21 cellular contexts compared by ENCODE assay signal in the genomic region with DNA sequence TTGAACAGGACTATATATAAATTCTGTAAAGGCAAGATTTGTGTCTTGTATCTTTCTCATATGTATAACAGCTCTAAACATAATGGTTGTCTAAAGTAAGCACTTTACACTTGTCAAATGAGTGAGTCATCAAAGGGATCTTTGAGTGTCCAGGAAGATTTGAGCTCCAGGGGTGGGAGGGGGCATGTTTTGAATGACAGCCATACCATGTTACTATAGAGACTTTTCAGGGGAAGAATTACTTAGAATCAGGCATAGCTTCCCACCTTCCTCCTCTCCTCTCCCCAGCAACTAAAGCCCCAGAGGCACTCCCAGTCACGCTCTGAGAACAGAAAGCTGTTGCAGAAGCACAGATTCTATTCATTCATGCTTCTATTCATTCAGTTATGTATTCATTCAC.
"Had no signal": no experiment of that assay in that cellular context is flagged by ENCODE, and none has a peak within 500 bp of the region (broad histone marks: within the 10 kb centered on the region; RNA-seq: fewer than 3 reads in every experiment).

No MANE protein-coding gene starts in this region.

- H3K9me3 ChIP-seq: spleen, tibial artery had no signal

- ATAC-seq: left cardiac atrium had no signal

- FAIRE-seq: colon, urothelium cell line had no signal

- H3K4me3 ChIP-seq: spleen, tibial artery had no signal

- H3K4me1 ChIP-seq: spleen, tibial artery had no signal

- H3K36me3 ChIP-seq: spleen, tibial artery had no signal

- H3K27ac ChIP-seq: spleen, tibial artery had no signal

- DNase-seq: activated CD4-positive, alpha-beta memory T cell treated with anti-CD3 and anti-CD28 coated beads, Interleukin-2, amount 10 ng/mL, durations not matched to agents 7 days and 5 days; activated CD4-positive, alpha-beta T cell treated with anti-CD3 and anti-CD28 coated beads for 48 hours; activated CD4-positive, CD25-positive, alpha-beta regulatory T cell; activated naive CD4-positive, alpha-beta T cell treated with Interleukin-2 at 50 U/mL for 16 hours; activated naive CD8-positive, alpha-beta T cell treated with anti-CD3 and anti-CD28 coated beads, Interleukin-2, amount 10 ng/mL, durations not matched to agents 7 days and 5 days; activated T-cell treated with anti-CD3 and anti-CD28 coated beads, Interleukin-2, amount 50 U/mL, for 24 hours; central memory CD4-positive, alpha-beta T cell; left cardiac atrium; midbrain; nucleus accumbens; posterior cingulate gyrus; retina; spleen; stimulated activated CD8-positive, alpha-beta memory T cell treated with anti-CD3 and anti-CD28 coated beads, Interleukin-4, amount 100 ng/mL, for 48 hours; stimulated activated naive CD4-positive, alpha-beta T cell treated with Interleukin-2 at 50 U/mL for 16 hours; substantia nigra; T-helper 1 cell; T-helper 9 cell; tibial artery had no signal
